Comparison of ENCODE assay signal across 12 cellular contexts in genomic region chr14:61435563-61436337, GRCh38.
DNase-seq lines count a peak whose midpoint lies in the region; ATAC-seq and TF ChIP-seq lines count a peak whose summit lies in the region.
"Had no signal": no experiment of that assay in that cellular context is flagged by ENCODE, and none has a peak within 500 bp of the region (broad histone marks: within the 10 kb centered on the region; RNA-seq: fewer than 3 reads in every experiment).

No MANE protein-coding gene starts in this region.

- ATAC-seq in activated T-cell treated with anti-CD3 and anti-CD28 coated beads, Interleukin-2, amount 50 U/mL, for 72 hours (replicated peaks in 1 of 2): no peak
- ATAC-seq in right cardiac atrium (peak; percentile 36 to 58), GM19455 (IDR thresholded peaks at IDR 0.05; ENCODE audit: unreplicated experiment) (no peak)
- ATAC-seq: HCT116 had no signal

- peaks cover 93% of the 10 kb centered on the region for H3K4me1 Mint-ChIP-seq in activated T-cell treated with anti-CD3 and anti-CD28 coated beads, Interleukin-2, amount 50 U/mL, for 72 hours (ENCODE audit: low read depth)
- H3K4me1 Mint-ChIP-seq in activated naive CD8-positive, alpha-beta T cell (ENCODE audit: low read depth): peaks cover 93% of the 10 kb centered on the region

- H3K36me3 ChIP-seq in tibial artery (no peaks in the 10 kb centered on the region), ascending aorta (no peaks in the 10 kb centered on the region)

- intact Hi-C loops in right cardiac atrium (cut with DNase I) (loop anchor here in 1 of 4 donors (10.0 kb wide), 1 partner anchor 111 kb away; the partner anchor contains the start of gene PRKCH), tibial artery (cut with DNase I; ENCODE audit: low total_unique reads) (no loop called here), ascending aorta (cut with DNase I) (no loop called here)

- H3K27me3 Mint-ChIP-seq in activated T-cell treated with anti-CD3 and anti-CD28 coated beads, Interleukin-2, amount 50 U/mL, for 72 hours (ENCODE audit: low read depth): no peaks in the 10 kb centered on the region
- H3K27me3 Mint-ChIP-seq in activated naive CD8-positive, alpha-beta T cell: no peaks in the 10 kb centered on the region

- no peaks in the 10 kb centered on the region for H3K27me3 ChIP-seq in right cardiac atrium (ENCODE audit: control insufficient read depth, insufficient read depth)
- no peaks in the 10 kb centered on the region for H3K27me3 ChIP-seq in tibial artery
- no peaks in the 10 kb centered on the region for H3K27me3 ChIP-seq in ascending aorta

- no peaks in the 10 kb centered on the region for H3K9me3 Mint-ChIP-seq in activated T-cell treated with anti-CD3 and anti-CD28 coated beads, Interleukin-2, amount 50 U/mL, for 72 hours
- H3K9me3 Mint-ChIP-seq in activated naive CD8-positive, alpha-beta T cell (ENCODE audit: low read depth): no peaks in the 10 kb centered on the region

- WGBS in right cardiac atrium: 43% methylated on average over 4 of the region's 4 CpGs

- H3K4me1 ChIP-seq in right cardiac atrium (ENCODE audit: control insufficient read depth, insufficient read depth, low read length) (peaks cover 10% of the 10 kb centered on the region), tibial artery (peaks cover 0 to 16% (median 8%) of the 10 kb centered on the region in 4 donors), ascending aorta (peaks cover 0 to 6% of the 10 kb centered on the region in 2 donors)

- H3K36me3 Mint-ChIP-seq in activated T-cell treated with anti-CD3 and anti-CD28 coated beads, Interleukin-2, amount 50 U/mL, for 72 hours (ENCODE audit: insufficient read depth in 2 of 2): peaks cover 4 to 19% of the 10 kb centered on the region in 2 donors
- peaks cover 11% of the 10 kb centered on the region for H3K36me3 Mint-ChIP-seq in activated naive CD8-positive, alpha-beta T cell

- H3K27ac Mint-ChIP-seq in activated T-cell treated with anti-CD3 and anti-CD28 coated beads, Interleukin-2, amount 50 U/mL, for 72 hours: peak overlapping the region; percentile 86
- H3K27ac Mint-ChIP-seq in activated naive CD8-positive, alpha-beta T cell: peak overlapping the region; percentile 62

- TF ChIP-seq CTCF in tibial artery (IDR thresholded peaks at IDR 0.05): no peak
- no peak for TF ChIP-seq CTCF in ascending aorta (IDR thresholded peaks at IDR 0.05)

- H3K9me3 ChIP-seq in right cardiac atrium (ENCODE audit: control insufficient read depth, low read length) (no peaks in the 10 kb centered on the region), tibial artery (no peaks in the 10 kb centered on the region), ascending aorta (no peaks in the 10 kb centered on the region)

- DNase-seq in activated T-cell treated with anti-CD3 and anti-CD28 coated beads, Interleukin-2, amount 50 U/mL, for 72 hours: no peak
- no peak for DNase-seq in activated T-cell treated with anti-CD3 and anti-CD28 coated beads for 4 hours
- DNase-seq in right cardiac atrium: peak in 2 of 3 donors; percentile 51 to 60
- DNase-seq in tibial artery: peak; percentile 63 to 73
- DNase-seq in NCI-H128 (lab: John Stamatoyannopoulos, UW; ENCODE audit: unreplicated experiment): no peak
- DNase-seq in ascending aorta (ENCODE audit: low spot score in 2 of 2): no peak
- DNase-seq: hypothalamus, NCI-H2029 treated with DMSO at 0.1 percent for 48 hours, NCI-H748 treated with DMSO at 0.1 percent for 48 hours had no signal

- H3K4me3 Mint-ChIP-seq in activated T-cell treated with anti-CD3 and anti-CD28 coated beads, Interleukin-2, amount 50 U/mL, for 72 hours: peak overlapping the region in 1 of 2 donors; percentile 14
- peak overlapping the region; percentile 1 for H3K4me3 Mint-ChIP-seq in activated naive CD8-positive, alpha-beta T cell

- H3K4me3 ChIP-seq in right cardiac atrium (ENCODE audit: low read length) (no peak overlapping the region), tibial artery (no peak overlapping the region), ascending aorta (no peak overlapping the region)

- H3K27ac ChIP-seq in right cardiac atrium (ENCODE audit: low read length): peak overlapping the region; percentile 42
- no peak overlapping the region for H3K27ac ChIP-seq in tibial artery
- no peak overlapping the region for H3K27ac ChIP-seq in ascending aorta

Comparison
In these comparisons a context has a peak if more than half of its experiments do, and no peak if none do; other contexts are left out.
1. ATAC-seq: peak in right cardiac atrium (2 of 2); none in activated T-cell treated with anti-CD3 and anti-CD28 coated beads, Interleukin-2, amount 50 U/mL, for 72 hours (0 of 2) and GM19455 (single experiment).
2. DNase-seq: peak in right cardiac atrium (2 of 3) and tibial artery (2 of 2); none in activated T-cell treated with anti-CD3 and anti-CD28 coated beads, Interleukin-2, amount 50 U/mL, for 72 hours (0 of 2), activated T-cell treated with anti-CD3 and anti-CD28 coated beads for 4 hours (single experiment), NCI-H128 (single experiment) and ascending aorta (0 of 2).